ENCODE assay signal across 20 cellular contexts in genomic region chr10:88963318-88963717, GRCh38.
"Had no signal": no experiment of that assay in that cellular context is flagged by ENCODE, and none has a peak within 500 bp of the region (broad histone marks: within the 10 kb centered on the region; RNA-seq: fewer than 3 reads in every experiment).

No MANE protein-coding gene starts in this region.

- H3K9ac ChIP-seq: parathyroid adenoma had no signal

- H3K4me1 ChIP-seq: colonic mucosa, parathyroid adenoma had no signal

- H3K4me3 ChIP-seq: colonic mucosa, esophagus muscularis mucosa, hepatocyte, spleen, thyroid gland had no signal

- H3K79me2 ChIP-seq: hepatocyte, parathyroid adenoma had no signal

- DNase-seq: activated B cell treated with CpG ODN at 0.5 μM for 24 hours; activated CD4-positive, alpha-beta memory T cell treated with anti-CD3 and anti-CD28 coated beads, Interleukin-2, amount 10 ng/mL, durations not matched to agents 7 days and 5 days; activated CD4-positive, alpha-beta T cell treated with anti-CD3 and anti-CD28 coated beads for 4 hours; activated naive CD4-positive, alpha-beta T cell treated with Interleukin-2 at 50 U/mL for 16 hours; activated naive CD8-positive, alpha-beta T cell treated with anti-CD3 and anti-CD28 coated beads, Interleukin-2, amount 10 ng/mL, durations not matched to agents 7 days and 5 days; activated T-cell treated with anti-CD3 and anti-CD28 coated beads, Interleukin-2, amount 50 U/mL, for 1 hour; amygdala; colonic mucosa; foreskin fibroblast; left cardiac atrium; mesendoderm; naive thymus-derived CD8-positive, alpha-beta T cell; spleen; stimulated activated naive CD4-positive, alpha-beta T cell; T-helper 1 cell; T-helper 9 cell; thyroid gland had no signal

- H3K9me3 ChIP-seq: colonic mucosa, esophagus muscularis mucosa, spleen, thyroid gland had no signal

- H2AFZ ChIP-seq: hepatocyte, parathyroid adenoma had no signal

- H3K27ac ChIP-seq: colonic mucosa, esophagus muscularis mucosa, hepatocyte, parathyroid adenoma, spleen, thyroid gland had no signal

- H3K27me3 ChIP-seq: colonic mucosa, esophagus muscularis mucosa, hepatocyte, spleen, thyroid gland had no signal

- H3K36me3 ChIP-seq: colonic mucosa, esophagus muscularis mucosa, spleen, thyroid gland had no signal

- H3K4me2 ChIP-seq: hepatocyte had no signal

- ATAC-seq: left cardiac atrium; naive thymus-derived CD8-positive, alpha-beta T cell had no signal
